Comparison of ENCODE assay signal across 8 cellular contexts in the genomic region with DNA sequence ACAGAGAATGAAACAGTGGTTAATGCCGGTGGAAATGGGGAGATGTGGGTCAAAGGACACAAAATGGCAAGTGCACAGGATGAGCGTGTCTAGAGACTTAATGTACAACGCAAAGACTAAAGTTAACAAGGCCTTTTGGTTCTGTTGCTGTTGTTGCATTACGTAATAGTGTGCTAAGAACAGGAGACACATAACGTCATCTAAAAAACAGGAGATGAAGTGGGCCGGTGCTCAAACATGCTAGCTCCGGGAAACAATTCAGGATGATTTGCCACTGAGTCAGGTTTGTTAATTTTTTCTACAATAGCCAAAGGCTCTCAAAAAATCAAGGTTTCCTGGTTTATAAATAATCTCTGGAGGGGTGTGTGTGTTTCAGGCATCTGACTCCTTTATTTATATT. TPM values are rescaled to one million over a fixed set of nuclear protein-coding genes. Genes with fewer than 3 reads are reported as not detected.
DNase-seq lines count a peak whose midpoint lies in the region; ATAC-seq and TF ChIP-seq lines count a peak whose summit lies in the region.

No MANE protein-coding gene starts in this region.

- POLR2A ChIA-PET in naive thymus-derived CD8-positive, alpha-beta T cell (lab: Charles Lee): no interaction called here

- no peak overlapping the region for H3K4me3 ChIP-seq in astrocyte of the spinal cord (ENCODE audit: low read depth, low read length)
- H3K4me3 ChIP-seq in kidney epithelial cell (ENCODE audit: low read depth, low read length): no peak overlapping the region

- H3K4me3 Mint-ChIP-seq in type B pancreatic cell: no peak overlapping the region
- H3K4me3 Mint-ChIP-seq in naive thymus-derived CD8-positive, alpha-beta T cell: no peak overlapping the region

- H3K36me3 ChIP-seq in kidney epithelial cell (ENCODE audit: control insufficient read depth, insufficient read depth, low read length): no peaks in the 10 kb centered on the region

- H3K27me3 Mint-ChIP-seq in type B pancreatic cell: no peaks in the 10 kb centered on the region
- no peaks in the 10 kb centered on the region for H3K27me3 Mint-ChIP-seq in naive thymus-derived CD8-positive, alpha-beta T cell

- peak; percentile 67 for DNase-seq in NCI-H2029 (lab: John Stamatoyannopoulos, UW)
- DNase-seq in NCI-H2029 treated with DMSO at 0.1 percent for 48 hours (lab: John Stamatoyannopoulos, UW): no peak
- DNase-seq in astrocyte of the spinal cord (ENCODE audit: low read depth, low spot score): peak; percentile 91
- peak; percentile 92 for DNase-seq in kidney epithelial cell (ENCODE audit: low read depth)
- DNase-seq in type B pancreatic cell (ENCODE audit: extremely low spot score, unreplicated experiment): no peak
- DNase-seq in naive thymus-derived CD8-positive, alpha-beta T cell: no peak

- TF ChIP-seq CTCF in astrocyte of the spinal cord (IDR thresholded peaks at IDR 0.05; ENCODE audit: low read depth, low read length) (no peak), kidney epithelial cell (IDR thresholded peaks at IDR 0.05; ENCODE audit: insufficient read depth, low read length, poor library complexity, severe bottlenecking) (no peak), type B pancreatic cell (conservative IDR thresholded peaks at IDR 0.05) (no peak)

- peak overlapping the region; percentile 20 for H3K27ac Mint-ChIP-seq in type B pancreatic cell
- H3K27ac Mint-ChIP-seq in naive thymus-derived CD8-positive, alpha-beta T cell: no peak overlapping the region

- in situ Hi-C loops in astrocyte of the spinal cord (cut with HindIII; ENCODE audit: low sequenced_read_pairs): no loop called here

- H3K9me3 Mint-ChIP-seq in type B pancreatic cell: peaks cover 5% of the 10 kb centered on the region
- no peaks in the 10 kb centered on the region for H3K9me3 Mint-ChIP-seq in naive thymus-derived CD8-positive, alpha-beta T cell

- peaks cover 21% of the 10 kb centered on the region for H3K4me1 Mint-ChIP-seq in type B pancreatic cell (ENCODE audit: unreplicated experiment)
- H3K4me1 Mint-ChIP-seq in naive thymus-derived CD8-positive, alpha-beta T cell: peaks cover 4 to 17% (median 16%) of the 10 kb centered on the region in 4 donors

- ATAC-seq in HG03439 (IDR thresholded peaks at IDR 0.05; ENCODE audit: unreplicated experiment) (no peak), HG02885 (IDR thresholded peaks at IDR 0.05; ENCODE audit: poor library complexity, unreplicated experiment) (no peak)
- no peak for ATAC-seq in naive thymus-derived CD8-positive, alpha-beta T cell

- peaks cover 24% of the 10 kb centered on the region for H3K36me3 Mint-ChIP-seq in type B pancreatic cell
- H3K36me3 Mint-ChIP-seq in naive thymus-derived CD8-positive, alpha-beta T cell: peaks cover 0 to 3% (median 2%) of the 10 kb centered on the region in 3 donors

- no peaks in the 10 kb centered on the region for H3K27me3 ChIP-seq in kidney epithelial cell (ENCODE audit: control insufficient read depth, insufficient read depth, low read length)

RNA-seq across cellular contexts. Expression of gene ETV6, which starts 55.5 kb away (rescaled TPM):
- total RNA-seq in kidney epithelial cell: 17.6 and 21.7 TPM in 2 replicates
- 26.5 and 47.1 TPM in 2 replicates for total RNA-seq in type B pancreatic cell (ENCODE audit: low replicate concordance)
- 10 to 100 TPM; 13.0 to 13.2 TPM for total RNA-seq in naive thymus-derived CD8-positive, alpha-beta T cell
- polyA plus RNA-seq in naive thymus-derived CD8-positive, alpha-beta T cell: 1 to 10 TPM in 2 of 3 donors, under 1 TPM in 1; 0.94 to 2.2 (median 1.3) TPM

Comparison
In these comparisons a context has a peak if more than half of its experiments do, and no peak if none do; other contexts are left out.
1. DNase-seq: peak in NCI-H2029 (single experiment), astrocyte of the spinal cord (single experiment) and kidney epithelial cell (single experiment); none in NCI-H2029 treated with DMSO at 0.1 percent for 48 hours (single experiment), type B pancreatic cell (single experiment) and naive thymus-derived CD8-positive, alpha-beta T cell (0 of 10).